ENCODE assay signal across 8 cellular contexts in the genomic region with DNA sequence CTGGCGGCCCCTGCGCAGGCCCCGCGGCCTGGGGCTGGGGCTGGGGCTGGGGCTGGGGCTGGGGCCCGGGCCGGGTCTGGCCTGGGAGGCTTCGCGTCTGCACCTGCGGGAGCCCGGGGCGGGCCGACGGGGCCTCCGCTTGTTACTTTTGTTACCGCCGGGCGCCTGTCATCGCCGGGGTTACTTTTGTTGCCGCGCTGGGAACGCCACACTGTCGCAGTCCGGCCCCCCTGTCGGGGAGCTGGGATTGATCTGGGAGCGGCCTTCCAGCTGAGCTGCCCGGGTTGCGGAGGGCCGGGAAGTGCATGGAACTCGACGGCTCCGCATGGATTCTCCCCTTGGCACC. TPM values are rescaled to one million over a fixed set of nuclear protein-coding genes. Genes with fewer than 3 reads are reported as not detected.
DNase-seq lines count a peak whose midpoint lies in the region; ATAC-seq and TF ChIP-seq lines count a peak whose summit lies in the region.

No MANE protein-coding gene starts in this region.

- ATAC-seq in natural killer cell treated with Interleukin-12 subunit alpha and Interleukin-12 subunit beta and Interleukin-15 and Interleukin-18, amount 100 ng/mL, for 72 hours: no peak

- H3K4me3 ChIP-seq in OCI-LY7 (ENCODE audit: low read depth, low read length, poor library complexity, severe bottlenecking) (peak overlapping the region; percentile 95), endocrine pancreas (ENCODE audit: control insufficient read depth, insufficient read depth, low read length) (no peak overlapping the region)

- no peak for DNase-seq in T-helper 1 cell
- DNase-seq in OCI-LY7 (ENCODE audit: low spot score): peak; percentile 63
- no peak for DNase-seq in natural killer cell treated with Interleukin-12 subunit alpha and Interleukin-12 subunit beta and Interleukin-15 and Interleukin-18, amount 100 ng/mL, for 72 hours (ENCODE audit: low spot score)
- DNase-seq in HuH-7 (ENCODE audit: low spot score): no peak
- no peak for DNase-seq in NCI-H1092 (lab: John Stamatoyannopoulos, UW)
- DNase-seq in putamen (ENCODE audit: low spot score): no peak

- H3K36me3 ChIP-seq in OCI-LY7 (ENCODE audit: insufficient read depth, low read length) (peaks cover 55% of the 10 kb centered on the region), endocrine pancreas (ENCODE audit: control insufficient read depth, insufficient read depth, low read length) (peaks cover 3% of the 10 kb centered on the region)

- no peaks in the 10 kb centered on the region for H3K9me3 ChIP-seq in OCI-LY7 (ENCODE audit: low read length)
- no peaks in the 10 kb centered on the region for H3K9me3 ChIP-seq in endocrine pancreas (ENCODE audit: control insufficient read depth, low read length)

- H3K79me2 ChIP-seq in OCI-LY7 (ENCODE audit: insufficient read depth, low read depth, low read length): peaks cover 24% of the 10 kb centered on the region

- H3K4me1 ChIP-seq in OCI-LY7 (ENCODE audit: insufficient read depth, low read length, poor library complexity, severe bottlenecking): peaks cover 35% of the 10 kb centered on the region
- H3K4me1 ChIP-seq in endocrine pancreas (ENCODE audit: control insufficient read depth, insufficient read depth, low read length): no peaks in the 10 kb centered on the region

- no peaks in the 10 kb centered on the region for H3K27me3 Mint-ChIP-seq in T-helper 1 cell treated with Interleukin-12 subunit alpha and Interleukin-12 subunit beta and Interleukin-4 antibody, amounts not matched to agents 30 μg/mL and 1 μg/mL, for 36 hours (ENCODE audit: low read depth)
- no peaks in the 10 kb centered on the region for H3K27me3 Mint-ChIP-seq in natural killer cell treated with Interleukin-12 subunit alpha and Interleukin-12 subunit beta and Interleukin-15 and Interleukin-18, amount 100 ng/mL, for 72 hours

- no TSS peak for BruUV-seq in OCI-LY7 (replicated peaks; lab: Mats Ljungman, UMichigan)

- POLR2A ChIA-PET in OCI-LY7 (lab: Charles Lee): no interaction called here

- intact Hi-C loops in OCI-LY7 (cut with micrococcal nuclease; ENCODE audit: unreplicated experiment): no loop called here

- peak overlapping the region; percentile 34 for H3K9ac ChIP-seq in endocrine pancreas (ENCODE audit: control insufficient read depth, insufficient read depth, low read length)

- no peaks in the 10 kb centered on the region for H3K9me3 Mint-ChIP-seq in T-helper 1 cell treated with Interleukin-12 subunit alpha and Interleukin-12 subunit beta and Interleukin-4 antibody, amounts not matched to agents 30 μg/mL and 1 μg/mL, for 36 hours
- H3K9me3 Mint-ChIP-seq in natural killer cell treated with Interleukin-12 subunit alpha and Interleukin-12 subunit beta and Interleukin-15 and Interleukin-18, amount 100 ng/mL, for 72 hours: no peaks in the 10 kb centered on the region

- peak overlapping the region; percentile 81 for H3K4me2 ChIP-seq in OCI-LY7 (ENCODE audit: low read length)

- CTCF ChIA-PET in OCI-LY7 (lab: Charles Lee; ENCODE audit: unreplicated experiment): no interaction called here

- H3K27ac ChIP-seq in OCI-LY7 (ENCODE audit: low read depth, low read length, poor library complexity, severe bottlenecking): peak overlapping the region; percentile 68

- H3K4me3 Mint-ChIP-seq in T-helper 1 cell treated with Interleukin-12 subunit alpha and Interleukin-12 subunit beta and Interleukin-4 antibody, amounts not matched to agents 30 μg/mL and 1 μg/mL, for 36 hours: peak overlapping the region; percentile 82
- peak overlapping the region; percentile 79 for H3K4me3 Mint-ChIP-seq in natural killer cell treated with Interleukin-12 subunit alpha and Interleukin-12 subunit beta and Interleukin-15 and Interleukin-18, amount 100 ng/mL, for 72 hours

- H3K27ac Mint-ChIP-seq in T-helper 1 cell treated with Interleukin-12 subunit alpha and Interleukin-12 subunit beta and Interleukin-4 antibody, amounts not matched to agents 30 μg/mL and 1 μg/mL, for 36 hours: no peak overlapping the region
- peak overlapping the region; percentile 37 to 78 for H3K27ac Mint-ChIP-seq in natural killer cell treated with Interleukin-12 subunit alpha and Interleukin-12 subunit beta and Interleukin-15 and Interleukin-18, amount 100 ng/mL, for 72 hours

- peaks cover 16% of the 10 kb centered on the region for H3K4me1 Mint-ChIP-seq in T-helper 1 cell treated with Interleukin-12 subunit alpha and Interleukin-12 subunit beta and Interleukin-4 antibody, amounts not matched to agents 30 μg/mL and 1 μg/mL, for 36 hours (ENCODE audit: low read depth)
- H3K4me1 Mint-ChIP-seq in natural killer cell treated with Interleukin-12 subunit alpha and Interleukin-12 subunit beta and Interleukin-15 and Interleukin-18, amount 100 ng/mL, for 72 hours (ENCODE audit: low read depth in 2 of 2): peaks cover 5 to 20% of the 10 kb centered on the region in 2 donors

- H3K27me3 ChIP-seq in endocrine pancreas (ENCODE audit: control insufficient read depth, insufficient read depth, low read length): no peaks in the 10 kb centered on the region

- no peak overlapping the region for H2AFZ ChIP-seq in OCI-LY7 (ENCODE audit: low read length)

- no peaks in the 10 kb centered on the region for H3K9me2 ChIP-seq in OCI-LY7 (ENCODE audit: insufficient read depth, low read length)

- H4K20me1 ChIP-seq in OCI-LY7 (ENCODE audit: insufficient read depth, low read length): no peaks in the 10 kb centered on the region

- TF ChIP-seq CTCF in OCI-LY7 (conservative IDR thresholded peaks at IDR 0.05; ENCODE audit: low read length): no peak

- peaks cover 9% of the 10 kb centered on the region for H3K36me3 Mint-ChIP-seq in T-helper 1 cell treated with Interleukin-12 subunit alpha and Interleukin-12 subunit beta and Interleukin-4 antibody, amounts not matched to agents 30 μg/mL and 1 μg/mL, for 36 hours (ENCODE audit: low read depth)
- no peaks in the 10 kb centered on the region for H3K36me3 Mint-ChIP-seq in natural killer cell treated with Interleukin-12 subunit alpha and Interleukin-12 subunit beta and Interleukin-15 and Interleukin-18, amount 100 ng/mL, for 72 hours

RNA-seq across cellular contexts. Expression of a gene that starts 0.7 kb away (rescaled TPM):
- 64.8 and 75.6 TPM in 2 replicates for total RNA-seq in OCI-LY7 (2014; rRNA removed; shearing (Covaris generic))
- total RNA-seq in OCI-LY7 (2022): 66.2 and 69.9 TPM in 2 replicates
- total RNA-seq in natural killer cell treated with Interleukin-12 subunit alpha and Interleukin-12 subunit beta and Interleukin-15 and Interleukin-18, amount 100 ng/mL, for 72 hours: 10 to 100 TPM; 75.9 to 88.7 TPM

RNA-seq across cellular contexts. Expression of a gene that starts 9.1 kb away (rescaled TPM):
- 22.2 and 25.1 TPM in 2 replicates for total RNA-seq in OCI-LY7 (2014; rRNA removed; shearing (Covaris generic))
- total RNA-seq in OCI-LY7 (2022): 19.9 and 22.6 TPM in 2 replicates
- total RNA-seq in natural killer cell treated with Interleukin-12 subunit alpha and Interleukin-12 subunit beta and Interleukin-15 and Interleukin-18, amount 100 ng/mL, for 72 hours: 10 to 100 TPM; 14.4 to 19.3 TPM

RNA-seq across cellular contexts. Expression of a gene that starts 11.5 kb away (rescaled TPM):
- 1.0 and 1.7 TPM in 2 replicates for total RNA-seq in OCI-LY7 (2014; rRNA removed; shearing (Covaris generic))
- 5.2 and 6.1 TPM in 2 replicates for total RNA-seq in OCI-LY7 (2022)
- not detected for total RNA-seq in natural killer cell treated with Interleukin-12 subunit alpha and Interleukin-12 subunit beta and Interleukin-15 and Interleukin-18, amount 100 ng/mL, for 72 hours

RNA-seq across cellular contexts. Expression of a gene that starts 56.3 kb away (rescaled TPM):
- 9.5 and 10.0 TPM in 2 replicates for total RNA-seq in OCI-LY7 (2014; rRNA removed; shearing (Covaris generic))
- total RNA-seq in OCI-LY7 (2022): 8.7 and 9.2 TPM in 2 replicates
- total RNA-seq in natural killer cell treated with Interleukin-12 subunit alpha and Interleukin-12 subunit beta and Interleukin-15 and Interleukin-18, amount 100 ng/mL, for 72 hours: 1 to 10 TPM; 4.1 to 5.9 TPM
